ENCODE assay signal across 1 cellular context in the genomic region with DNA sequence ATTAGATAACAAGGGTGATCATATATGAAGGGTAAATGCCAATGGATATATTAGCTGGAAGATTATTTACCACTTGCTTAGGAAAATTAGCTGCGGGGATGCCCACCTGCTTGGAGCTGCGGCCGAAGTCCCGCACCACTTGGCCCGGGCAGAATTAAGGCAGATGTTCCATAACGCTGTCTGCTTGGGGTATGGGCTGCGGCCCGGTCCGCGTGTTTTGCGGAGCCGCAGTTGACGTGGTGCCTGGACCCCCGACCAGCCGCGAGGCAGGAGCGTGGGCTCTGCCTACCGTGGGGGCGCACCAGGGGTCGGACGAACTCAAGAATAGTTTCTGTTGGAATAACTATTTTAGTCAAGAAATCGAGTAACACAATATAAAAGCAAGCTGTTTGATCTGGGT.
TF ChIP-seq lines count a peak whose summit lies in the region.

No MANE protein-coding gene starts in this region.

TF ChIP-seq in GM23338, 12 proteins besides CTCF, POLR2A, EP300 and RAD21 (continued from another document):
- no peak for TF ChIP-seq EZH2 (IDR thresholded peaks at IDR 0.05; ENCODE audit: low read depth, unreplicated experiment)
- TF ChIP-seq ZNF114 (CRISPR knock-in tag; IDR thresholded peaks at IDR 0.05), result no peak
- TF ChIP-seq, protein P1, sequence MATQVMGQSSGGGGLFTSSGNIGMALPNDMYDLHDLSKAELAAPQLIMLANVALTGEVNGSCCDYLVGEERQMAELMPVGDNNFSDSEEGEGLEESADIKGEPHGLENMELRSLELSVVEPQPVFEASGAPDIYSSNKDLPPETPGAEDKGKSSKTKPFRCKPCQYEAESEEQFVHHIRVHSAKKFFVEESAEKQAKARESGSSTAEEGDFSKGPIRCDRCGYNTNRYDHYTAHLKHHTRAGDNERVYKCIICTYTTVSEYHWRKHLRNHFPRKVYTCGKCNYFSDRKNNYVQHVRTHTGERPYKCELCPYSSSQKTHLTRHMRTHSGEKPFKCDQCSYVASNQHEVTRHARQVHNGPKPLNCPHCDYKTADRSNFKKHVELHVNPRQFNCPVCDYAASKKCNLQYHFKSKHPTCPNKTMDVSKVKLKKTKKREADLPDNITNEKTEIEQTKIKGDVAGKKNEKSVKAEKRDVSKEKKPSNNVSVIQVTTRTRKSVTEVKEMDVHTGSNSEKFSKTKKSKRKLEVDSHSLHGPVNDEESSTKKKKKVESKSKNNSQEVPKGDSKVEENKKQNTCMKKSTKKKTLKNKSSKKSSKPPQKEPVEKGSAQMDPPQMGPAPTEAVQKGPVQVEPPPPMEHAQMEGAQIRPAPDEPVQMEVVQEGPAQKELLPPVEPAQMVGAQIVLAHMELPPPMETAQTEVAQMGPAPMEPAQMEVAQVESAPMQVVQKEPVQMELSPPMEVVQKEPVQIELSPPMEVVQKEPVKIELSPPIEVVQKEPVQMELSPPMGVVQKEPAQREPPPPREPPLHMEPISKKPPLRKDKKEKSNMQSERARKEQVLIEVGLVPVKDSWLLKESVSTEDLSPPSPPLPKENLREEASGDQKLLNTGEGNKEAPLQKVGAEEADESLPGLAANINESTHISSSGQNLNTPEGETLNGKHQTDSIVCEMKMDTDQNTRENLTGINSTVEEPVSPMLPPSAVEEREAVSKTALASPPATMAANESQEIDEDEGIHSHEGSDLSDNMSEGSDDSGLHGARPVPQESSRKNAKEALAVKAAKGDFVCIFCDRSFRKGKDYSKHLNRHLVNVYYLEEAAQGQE (IDR thresholded peaks at IDR 0.05; ENCODE audit: unreplicated experiment), result no peak
